Comparison of ENCODE assay signal across 20 cellular contexts in genomic region chr6:14516947-14517346, GRCh38.
"Had no signal": no experiment of that assay in that cellular context is flagged by ENCODE, and none has a peak within 500 bp of the region (broad histone marks: within the 10 kb centered on the region; RNA-seq: fewer than 3 reads in every experiment).

No MANE protein-coding gene starts in this region.

- H3K27ac Mint-ChIP-seq: activated CD8-positive, alpha-beta T cell treated with anti-CD3 and anti-CD28 coated beads for 36 hours; activated naive CD8-positive, alpha-beta T cell; activated T-cell treated with anti-CD3 and anti-CD28 coated beads, Interleukin-2, amount 50 U/mL, for 72 hours; brain; stimulated activated effector memory CD8-positive, alpha-beta T cell treated with anti-CD3 and anti-CD28 coated beads, Interleukin-12 subunit alpha, Interleukin-12 subunit beta, amount 100 ng/mL, for 72 hours; WTC11 had no signal

- ATAC-seq: activated CD8-positive, alpha-beta T cell treated with anti-CD3 and anti-CD28 coated beads for 36 hours; activated T-cell treated with anti-CD3 and anti-CD28 coated beads, Interleukin-2, amount 50 U/mL, for 72 hours; left lung; mucosa of descending colon; naive thymus-derived CD4-positive, alpha-beta T cell; stimulated activated effector memory CD8-positive, alpha-beta T cell treated with anti-CD3 and anti-CD28 coated beads, Interleukin-12 subunit alpha, Interleukin-12 subunit beta, amount 100 ng/mL, for 72 hours; WTC11 had no signal

- H3K4me3 Mint-ChIP-seq: activated CD8-positive, alpha-beta T cell treated with anti-CD3 and anti-CD28 coated beads for 36 hours; activated naive CD8-positive, alpha-beta T cell; activated T-cell treated with anti-CD3 and anti-CD28 coated beads, Interleukin-2, amount 50 U/mL, for 72 hours; brain; central memory CD8-positive, alpha-beta T cell; naive thymus-derived CD4-positive, alpha-beta T cell; stimulated activated effector memory CD8-positive, alpha-beta T cell treated with anti-CD3 and anti-CD28 coated beads, Interleukin-12 subunit alpha, Interleukin-12 subunit beta, amount 100 ng/mL, for 72 hours; WTC11 had no signal

- H3K36me3 ChIP-seq: left lung, tibial nerve had no signal

- H3K4me1 Mint-ChIP-seq: central memory CD8-positive, alpha-beta T cell; stimulated activated effector memory CD8-positive, alpha-beta T cell treated with anti-CD3 and anti-CD28 coated beads, Interleukin-12 subunit alpha, Interleukin-12 subunit beta, amount 100 ng/mL, for 72 hours had no signal

- H3K27ac ChIP-seq: coronary artery, hepatocyte, left lung, tibial nerve had no signal

- DNase-seq: activated CD4-positive, alpha-beta T cell treated with anti-CD3 and anti-CD28 coated beads for 48 hours; activated CD8-positive, alpha-beta memory T cell treated with anti-CD3 and anti-CD28 coated beads, Interleukin-2, amount 50 U/mL, for 48 hours; activated gamma-delta T cell; activated T-cell treated with anti-CD3 and anti-CD28 coated beads, Interleukin-2, amount 50 U/mL, for 72 hours; amygdala; effector CD4-positive, alpha-beta T cell; islet precursor cell; left lung; mucosa of descending colon; naive thymus-derived CD4-positive, alpha-beta T cell; T-helper 2 cell had no signal

- H3K9me3 ChIP-seq: left lung, mucosa of descending colon, tibial nerve had no signal

- H3K27me3 Mint-ChIP-seq: activated CD8-positive, alpha-beta T cell treated with anti-CD3 and anti-CD28 coated beads for 36 hours; activated naive CD8-positive, alpha-beta T cell; brain had no signal

- H3K4me3 ChIP-seq: coronary artery, hepatocyte, left lung, mucosa of descending colon, tibial nerve had no signal

- H3K4me1 ChIP-seq: left lung had no signal

- H3K27me3 ChIP-seq: hepatocyte, left lung, tibial nerve had no signal

- H3K9me3 Mint-ChIP-seq: activated CD8-positive, alpha-beta T cell treated with anti-CD3 and anti-CD28 coated beads for 36 hours; activated T-cell treated with anti-CD3 and anti-CD28 coated beads, Interleukin-2, amount 50 U/mL, for 72 hours; brain; central memory CD8-positive, alpha-beta T cell; stimulated activated effector memory CD8-positive, alpha-beta T cell treated with anti-CD3 and anti-CD28 coated beads, Interleukin-12 subunit alpha, Interleukin-12 subunit beta, amount 100 ng/mL, for 72 hours had no signal
